In genomic region chr6:26041946-26042345, GRCh38 we compare ENCODE assay signal across 1 cellular context.
TF ChIP-seq lines count a peak whose summit lies in the region.

No MANE protein-coding gene starts in this region.

TF ChIP-seq in HepG2, 621 proteins besides CTCF, POLR2A, EP300 and RAD21:
- TF ChIP-seq ZBTB46 (CRISPR knock-in tag; IDR thresholded peaks at IDR 0.05; ENCODE audit: borderline replicate concordance) (no peak), ZNF773 (CRISPR knock-in tag; IDR thresholded peaks at IDR 0.05; ENCODE audit: borderline replicate concordance) (no peak), ZFP90 (CRISPR knock-in tag; IDR thresholded peaks at IDR 0.05; ENCODE audit: borderline replicate concordance) (no peak), ATAD3A (CRISPR knock-in tag; IDR thresholded peaks at IDR 0.05) (no peak), ATM (IDR thresholded peaks at IDR 0.05; ENCODE audit: borderline replicate concordance) (no peak), NR1H2 (CRISPR knock-in tag; IDR thresholded peaks at IDR 0.05; ENCODE audit: borderline replicate concordance, low read depth) (no peak), PHB2 (IDR thresholded peaks at IDR 0.05; ENCODE audit: partially characterized antibody) (no peak), ZNF496 (CRISPR knock-in tag; IDR thresholded peaks at IDR 0.05; ENCODE audit: insufficient replicate concordance) (no peak), BCLAF1 (IDR thresholded peaks at IDR 0.05) (no peak)
